Comparison of ENCODE assay signal across 10 cellular contexts in genomic region chr11:61963016-61963281, GRCh38. TPM values are rescaled to one million over a fixed set of nuclear protein-coding genes. Genes with fewer than 3 reads are reported as not detected.
DNase-seq lines count a peak whose midpoint lies in the region; ATAC-seq and TF ChIP-seq lines count a peak whose summit lies in the region.
"Had no signal": no experiment of that assay in that cellular context is flagged by ENCODE, and none has a peak within 500 bp of the region (broad histone marks: within the 10 kb centered on the region; RNA-seq: fewer than 3 reads in every experiment).

No MANE protein-coding gene starts in this region.

- peaks cover 10 to 30% of the 10 kb centered on the region in 2 donors for H3K4me1 ChIP-seq in ascending aorta
- H3K4me1 ChIP-seq in thyroid gland = peaks cover 19 to 32% of the 10 kb centered on the region in 2 donors

- H3K9me3 Mint-ChIP-seq in activated T-cell treated with anti-CD3 and anti-CD28 coated beads, Interleukin-2, amount 50 U/mL, for 72 hours = no peaks in the 10 kb centered on the region

- no peak for TF ChIP-seq POLR2A in thyroid gland (IDR thresholded peaks at IDR 0.05)

- H3K4me3 Mint-ChIP-seq in activated T-cell treated with anti-CD3 and anti-CD28 coated beads, Interleukin-2, amount 50 U/mL, for 72 hours = no peak overlapping the region

- H3K36me3 ChIP-seq in ascending aorta (peaks cover 11 to 28% of the 10 kb centered on the region in 2 donors), thyroid gland (peaks cover 23 to 25% of the 10 kb centered on the region in 2 donors)

- H3K27me3 Mint-ChIP-seq in activated T-cell treated with anti-CD3 and anti-CD28 coated beads, Interleukin-2, amount 50 U/mL, for 72 hours (ENCODE audit: low read depth) = no peaks in the 10 kb centered on the region

- peak overlapping the region; percentile 57 to 99 for H3K27ac ChIP-seq in ascending aorta
- H3K27ac ChIP-seq in thyroid gland = peak overlapping the region; percentile 25 to 93 (median 26)

- WGBS in thyroid gland, 2 donors = 94 to 100% methylated on average over 3 of the region's 3 CpGs

- H3K27me3 ChIP-seq in ascending aorta (no peaks in the 10 kb centered on the region), thyroid gland (no peaks in the 10 kb centered on the region)

- H3K9me3 ChIP-seq in ascending aorta (no peaks in the 10 kb centered on the region), thyroid gland (no peaks in the 10 kb centered on the region)

- no peak for TF ChIP-seq CTCF in ascending aorta (IDR thresholded peaks at IDR 0.05)
- no peak for TF ChIP-seq CTCF in thyroid gland (IDR thresholded peaks at IDR 0.05)

- peaks cover 21 to 26% of the 10 kb centered on the region in 2 donors for H3K36me3 Mint-ChIP-seq in activated T-cell treated with anti-CD3 and anti-CD28 coated beads, Interleukin-2, amount 50 U/mL, for 72 hours (ENCODE audit: insufficient read depth in 2 of 2)

- H3K4me1 Mint-ChIP-seq in activated T-cell treated with anti-CD3 and anti-CD28 coated beads, Interleukin-2, amount 50 U/mL, for 72 hours (ENCODE audit: low read depth) = peaks cover 40% of the 10 kb centered on the region

- intact Hi-C loops in ascending aorta (cut with DNase I) (no loop called here), thyroid gland (cut with DNase I) (no loop called here)

- ATAC-seq in activated T-cell treated with anti-CD3 and anti-CD28 coated beads, Interleukin-2, amount 50 U/mL, for 72 hours (replicated peaks in 1 of 2) = no peak
- ATAC-seq in activated CD4-positive, CD25-positive, alpha-beta regulatory T cell treated with anti-CD3 and anti-CD28 coated beads, Interleukin-2, amount 50 U/mL, for 24 hours = no peak

- peak; percentile 61 for DNase-seq in activated T-cell treated with anti-CD3 and anti-CD28 coated beads, Interleukin-2, amount 50 U/mL, for 1 hour
- DNase-seq in activated T-cell treated with anti-CD3 and anti-CD28 coated beads, Interleukin-2, amount 50 U/mL, for 72 hours = no peak
- DNase-seq in ascending aorta (ENCODE audit: low spot score in 2 of 2) = peak in 1 of 2 donors; percentile 78
- peak; percentile 73 for DNase-seq in mesenteric fat pad (ENCODE audit: low spot score)
- DNase-seq in thyroid gland = no peak
- no peak for DNase-seq in NCI-H1436 treated with DMSO at 0.1 percent for 48 hours (lab: John Stamatoyannopoulos, UW)
- no peak for DNase-seq in DMS79 treated with DMSO at 0.1 percent for 48 hours (lab: John Stamatoyannopoulos, UW)
- DNase-seq: NCI-H510A treated with DMSO at 0.1 percent for 48 hours had no signal

- H3K4me3 ChIP-seq in ascending aorta (no peak overlapping the region), thyroid gland (replicated peaks in 1 of 3) (no peak overlapping the region)

- no peak overlapping the region for H3K27ac Mint-ChIP-seq in activated T-cell treated with anti-CD3 and anti-CD28 coated beads, Interleukin-2, amount 50 U/mL, for 72 hours

RNA-seq across cellular contexts. Expression of gene FTH1, which starts 4.5 kb away (rescaled TPM):
- total RNA-seq in activated T-cell treated with anti-CD3 and anti-CD28 coated beads, Interleukin-2, amount 50 U/mL, for 72 hours = 1,000 to 10,000 TPM; 1,135 to 1,244 TPM
- 2,353 TPM for total RNA-seq in ascending aorta
- total RNA-seq in mesenteric fat pad = 7,690 TPM
- total RNA-seq in thyroid gland = 1,000 to 10,000 TPM; 2,377 to 4,120 (median 2,918) TPM

RNA-seq across cellular contexts. Expression of gene BEST1, which starts 12.8 kb away (rescaled TPM):
- total RNA-seq in activated T-cell treated with anti-CD3 and anti-CD28 coated beads, Interleukin-2, amount 50 U/mL, for 72 hours = 1 to 10 TPM; 1.9 to 4.1 TPM
- total RNA-seq in ascending aorta (30.9 TPM), mesenteric fat pad (13.2 TPM), thyroid gland (1 to 10 TPM in 3 of 4 donors, under 1 TPM in 1; 0.67 to 3.3 (median 1.9) TPM)
- total RNA-seq: activated CD8-positive, alpha-beta memory T cell treated with anti-CD3 and anti-CD28 coated beads for 36 hours had no signal

RNA-seq across cellular contexts. Expression of gene RAB3IL1, which starts 45.6 kb away (rescaled TPM):
- total RNA-seq in activated T-cell treated with anti-CD3 and anti-CD28 coated beads, Interleukin-2, amount 50 U/mL, for 72 hours = under 1 TPM; 0.34 to 0.49 TPM
- total RNA-seq in ascending aorta (23.2 TPM), mesenteric fat pad (36.5 TPM), thyroid gland (10 to 100 TPM in 3 of 4 donors, 1 to 10 TPM in 1; 6.5 to 27.7 (median 15.2) TPM)
- total RNA-seq: activated CD8-positive, alpha-beta memory T cell treated with anti-CD3 and anti-CD28 coated beads for 36 hours had no signal

Comparison
In these comparisons a context has a peak if more than half of its experiments do, and no peak if none do; other contexts are left out.
1. DNase-seq: peak in activated T-cell treated with anti-CD3 and anti-CD28 coated beads, Interleukin-2, amount 50 U/mL, for 1 hour (single experiment) and mesenteric fat pad (single experiment); none in activated T-cell treated with anti-CD3 and anti-CD28 coated beads, Interleukin-2, amount 50 U/mL, for 72 hours (0 of 2), thyroid gland (0 of 2), NCI-H1436 treated with DMSO at 0.1 percent for 48 hours (single experiment) and DMS79 treated with DMSO at 0.1 percent for 48 hours (single experiment).
2. RNA of gene RAB3IL1, which starts 45.6 kb away (total RNA-seq): 36.5 TPM in mesenteric fat pad (single experiment), 23.2 TPM in ascending aorta (single experiment) and 6.5 to 27.7 TPM in thyroid gland; 0.34 to 0.49 TPM in activated T-cell treated with anti-CD3 and anti-CD28 coated beads, Interleukin-2, amount 50 U/mL, for 72 hours; every median in the first group is over 4 times any median in the second.